Comparison of ENCODE assay signal across 24 cellular contexts in the genomic region with DNA sequence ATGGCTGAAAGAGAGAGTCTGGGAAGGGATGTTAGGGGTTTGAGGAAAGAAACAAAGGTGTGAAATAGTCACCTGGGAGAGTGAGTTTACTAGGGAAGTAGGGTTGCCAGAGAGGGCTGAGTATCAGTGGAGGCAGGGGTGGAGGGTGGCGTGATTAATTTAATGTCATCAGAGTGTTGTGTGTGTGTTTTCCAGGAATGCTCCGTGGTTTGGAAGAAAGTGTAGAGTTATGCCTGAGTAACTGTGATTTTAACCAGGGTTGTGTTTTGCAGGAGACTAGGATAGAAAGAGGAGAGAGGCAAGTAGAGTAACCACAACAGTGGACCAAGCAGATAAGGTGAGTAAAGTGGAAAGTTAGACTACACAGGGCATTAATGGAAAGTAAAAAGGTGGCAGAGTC. TPM values are rescaled to one million over a fixed set of nuclear protein-coding genes. Genes with fewer than 3 reads are reported as not detected.
A peak's percentile ranks its signal among the peaks of the same experiment; 100 is the strongest.
DNase-seq lines count a peak whose midpoint lies in the region; ATAC-seq, FAIRE-seq and TF ChIP-seq lines count a peak whose summit lies in the region.
"Had no signal": no experiment of that assay in that cellular context is flagged by ENCODE, and none has a peak within 500 bp of the region (broad histone marks: within the 10 kb centered on the region; RNA-seq: fewer than 3 reads in every experiment).

No MANE protein-coding gene starts in this region.

- H3K27ac ChIP-seq in IMR-90 (ENCODE audit: insufficient read depth, low read length) (no peak overlapping the region), H1 (ENCODE audit: low read depth, low read length) (no peak overlapping the region), mesenchymal stem cell (ENCODE audit: low read length, poor library complexity, severe bottlenecking) (no peak overlapping the region), spleen (no peak overlapping the region)
- H3K27ac ChIP-seq: ascending aorta, esophagus squamous epithelium, psoas muscle, suprapubic skin had no signal

- H4K8ac ChIP-seq in IMR-90 (ENCODE audit: low read depth in 2 of 2, low read length in 2 of 2) (peak overlapping the region in 1 of 2 experiments; percentile 56; a peak in 2 of 4 replicates), H1 (ENCODE audit: extremely low read depth, insufficient read depth, low read length) (no peak overlapping the region), mesenchymal stem cell (ENCODE audit: low read length) (no peak overlapping the region)

- H3K36me3 ChIP-seq in IMR-90 (ENCODE audit: control insufficient read depth, insufficient read depth, low read length) (no peaks in the 10 kb centered on the region), H1 (ENCODE audit: control insufficient read depth in 2 of 4, insufficient read depth in 4 of 4, low read length in 3 of 4) (no peaks in the 10 kb centered on the region), mesenchymal stem cell (ENCODE audit: control insufficient read depth in 1 of 2, insufficient read depth in 2 of 2, low read depth in 1 of 2, low read length in 2 of 2) (no peaks in the 10 kb centered on the region), spleen (no peaks in the 10 kb centered on the region)
- H3K36me3 ChIP-seq: ascending aorta, esophagus squamous epithelium, suprapubic skin had no signal

- no CpG with 5 or more reads among the region's 2 CpGs for WGBS in IMR-90 (ENCODE audit: extremely low coverage in 2 of 2, insufficient read length in 1 of 2), 2 experiments
- 95% methylated on average over 2 of the region's 2 CpGs; no CpG with 5 or more reads in 1 of the 2 experiments for WGBS in H1 (ENCODE audit: extremely low coverage in 1 of 2, insufficient coverage in 1 of 2, insufficient read length in 1 of 2, insufficient replicate concordance in 2 of 2, low coverage in 1 of 2, low lambda C conversion rate in 2 of 2, missing lambda C conversion rate in 1 of 2), 2 experiments
- WGBS in mesenchymal stem cell, result 72% methylated on average over 2 of the region's 2 CpGs
- WGBS in spleen, 5 donors, result 78 to 89% (median 85%) methylated on average over 2 of the region's 2 CpGs

- peak overlapping the region; percentile 47 for H2BK120ac ChIP-seq in IMR-90 (ENCODE audit: low read depth, low read length)
- no peak overlapping the region for H2BK120ac ChIP-seq in H1 (replicated peaks; ENCODE audit: low read depth, low read length)
- no peak overlapping the region for H2BK120ac ChIP-seq in mesenchymal stem cell (ENCODE audit: low read depth, low read length)

- peaks cover 8% of the 10 kb centered on the region for H3K4me1 ChIP-seq in IMR-90 (ENCODE audit: control insufficient read depth, insufficient read depth, low read length)
- H3K4me1 ChIP-seq in H1 (replicated peaks in 1 of 4; ENCODE audit: control insufficient read depth in 3 of 4, insufficient read depth in 4 of 4, low read length in 3 of 4), result no peaks in the 10 kb centered on the region
- H3K4me1 ChIP-seq in mesenchymal stem cell (ENCODE audit: control insufficient read depth, insufficient read depth, low read depth, low read length), result peaks cover 6% of the 10 kb centered on the region
- H3K4me1 ChIP-seq in spleen, result peaks cover 0 to 26% (median 0%) of the 10 kb centered on the region in 6 donors
- H3K4me1 ChIP-seq: ascending aorta, Caco-2, psoas muscle had no signal

- H2BK12ac ChIP-seq in H1 (ENCODE audit: low read depth, low read length), result no peak overlapping the region
- no peak overlapping the region for H2BK12ac ChIP-seq in mesenchymal stem cell (ENCODE audit: low read length in 2 of 2)

- H3K79me2 ChIP-seq in H1 (ENCODE audit: control insufficient read depth in 1 of 2, insufficient read depth in 2 of 2, low read length in 2 of 2), result no peaks in the 10 kb centered on the region

- CTCF ChIA-PET in IMR-90 (lab: Yijun Ruan, JAX) (no interaction called here), H1 (lab: Charles Lee; ENCODE audit: partially characterized antibody) (interaction anchor here (0.6 kb wide), 2 partner anchors 124 to 553 kb away, joined by 3 read pairs; no protein-coding TSS in a partner anchor)

- H4K91ac ChIP-seq in IMR-90 (ENCODE audit: insufficient read depth, low read depth, low read length), result peak overlapping the region; percentile 53
- no peak overlapping the region for H4K91ac ChIP-seq in H1 (replicated peaks; ENCODE audit: insufficient read length, low read length)
- H4K91ac ChIP-seq in mesenchymal stem cell (ENCODE audit: low read length), result no peak overlapping the region

- no peak overlapping the region for H2AFZ ChIP-seq in IMR-90 (replicated peaks; ENCODE audit: low read length, poor library complexity)
- no peak overlapping the region for H2AFZ ChIP-seq in H1 (ENCODE audit: low read length)
- no peak overlapping the region for H2AFZ ChIP-seq in mesenchymal stem cell (ENCODE audit: low read depth, low read length)

- H3K4ac ChIP-seq in IMR-90 (ENCODE audit: low read depth, low read length) (no peak overlapping the region), H1 (replicated peaks; ENCODE audit: insufficient read length, low read depth, low read length) (peak overlapping the region; percentile 38), mesenchymal stem cell (ENCODE audit: low read depth in 1 of 2, low read length in 2 of 2) (no peak overlapping the region)

- no peak overlapping the region for H2AK9ac ChIP-seq in IMR-90 (replicated peaks; ENCODE audit: low read depth, low read length, poor library complexity)

- peaks cover 4% of the 10 kb centered on the region; the same call in 1 of the 2 replicates for H3K9me3 ChIP-seq in IMR-90 (ENCODE audit: control insufficient read depth, insufficient read depth, low read length)
- no peaks in the 10 kb centered on the region for H3K9me3 ChIP-seq in H1 (ENCODE audit: insufficient read depth in 2 of 2, low read depth in 1 of 2, low read length in 1 of 2)
- H3K9me3 ChIP-seq in mesenchymal stem cell (ENCODE audit: control insufficient read depth, low read length), result no peaks in the 10 kb centered on the region
- H3K9me3 ChIP-seq in spleen, result no peaks in the 10 kb centered on the region
- H3K9me3 ChIP-seq: ascending aorta, Caco-2, esophagus squamous epithelium, psoas muscle, suprapubic skin had no signal

- no peaks in the 10 kb centered on the region for H3K27me3 ChIP-seq in IMR-90 (ENCODE audit: control insufficient read depth, insufficient read depth, low read length)
- H3K27me3 ChIP-seq in H1 (replicated peaks in 1 of 4; ENCODE audit: control insufficient read depth in 3 of 4, extremely low read depth in 1 of 4, insufficient read depth in 3 of 4, low read length in 3 of 4), result no peaks in the 10 kb centered on the region
- H3K27me3 ChIP-seq in mesenchymal stem cell (ENCODE audit: control insufficient read depth in 1 of 2, insufficient read depth in 1 of 2, low read length in 2 of 2), result no peaks in the 10 kb centered on the region
- H3K27me3 ChIP-seq in spleen (replicated peaks in 1 of 7), result no peaks in the 10 kb centered on the region
- H3K27me3 ChIP-seq: ascending aorta, esophagus squamous epithelium, suprapubic skin had no signal

- H3K18ac ChIP-seq in IMR-90 (ENCODE audit: low read depth, low read length) (no peak overlapping the region; the same call in 1 of the 2 replicates), H1 (ENCODE audit: extremely low read depth, low read length) (no peak overlapping the region), mesenchymal stem cell (ENCODE audit: low read depth in 1 of 2, low read length in 2 of 2) (no peak overlapping the region)

- ATAC-seq in IMR-90 (ENCODE audit: low read depth), result no peak
- ATAC-seq: psoas muscle, Right ventricle myocardium inferior had no signal

- peaks cover 3% of the 10 kb centered on the region; the same call in 1 of the 2 replicates for H3K9me1 ChIP-seq in IMR-90 (ENCODE audit: insufficient read depth, low read length)

- H2BK5ac ChIP-seq in IMR-90 (ENCODE audit: low read depth, low read length, poor library complexity, severe bottlenecking) (peak overlapping the region; percentile 48), H1 (ENCODE audit: low read depth, low read length) (no peak overlapping the region), mesenchymal stem cell (ENCODE audit: low read depth, low read length, poor library complexity, severe bottlenecking) (no peak overlapping the region)

- TF ChIP-seq CTCF in IMR-90 (conservative IDR thresholded peaks at IDR 0.05; ENCODE audit: low read depth, low read length) (no peak), H1 (IDR thresholded peaks at IDR 0.05; ENCODE audit: control extremely low read depth in 1 of 3, insufficient read depth in 1 of 3, low read depth in 1 of 3, low read length in 3 of 3) (no peak), spleen (IDR thresholded peaks at IDR 0.05 in 8 of 11, conservative IDR thresholded peaks at IDR 0.05 in 3 of 11) (no peak)

- H4K5ac ChIP-seq in IMR-90 (ENCODE audit: low read depth, low read length) (no peak overlapping the region), H1 (ENCODE audit: insufficient read length, low read depth, low read length) (no peak overlapping the region)

- dilution Hi-C loops in IMR-90 (cut with HindIII; ENCODE audit: low sequenced_read_pairs, unreplicated experiment), result no loop called here

- no peak for TF ChIP-seq RAD21 in IMR-90 (IDR thresholded peaks at IDR 0.05; ENCODE audit: low read length)
- no peak for TF ChIP-seq RAD21 in H1 (IDR thresholded peaks at IDR 0.05 in 1 of 2, conservative IDR thresholded peaks at IDR 0.05 in 1 of 2; ENCODE audit: low read depth in 2 of 2, low read length in 2 of 2)

- H3K4me3 ChIP-seq in IMR-90 (ENCODE audit: insufficient read depth, low read depth, low read length) (no peak overlapping the region), H1 (ENCODE audit: extremely low read depth in 1 of 4, insufficient read depth in 2 of 4, low read depth in 3 of 4, low read length in 4 of 4) (no peak overlapping the region), mesenchymal stem cell (ENCODE audit: insufficient read depth in 1 of 2, low read depth in 1 of 2, low read length in 2 of 2) (no peak overlapping the region), spleen (no peak overlapping the region)
- H3K4me3 ChIP-seq: ascending aorta, esophagus squamous epithelium, psoas muscle, suprapubic skin had no signal

- TF ChIP-seq EP300 in H1 (IDR thresholded peaks at IDR 0.05; ENCODE audit: borderline replicate concordance in 1 of 2, low read depth in 2 of 2, low read length in 2 of 2), result no peak

- FAIRE-seq in H1 (lab: Jason Lieb, UNC), result no peak
- FAIRE-seq: GM19239 had no signal

- H3K9ac ChIP-seq in IMR-90 (ENCODE audit: low read depth, low read length) (no peak overlapping the region), H1 (replicated peaks in 1 of 4; ENCODE audit: extremely low read depth in 1 of 4, low read depth in 3 of 4, low read length in 3 of 4) (no peak overlapping the region; a peak in 1 of 7 replicates), mesenchymal stem cell (ENCODE audit: low read length) (no peak overlapping the region)

- H3K56ac ChIP-seq in IMR-90 (ENCODE audit: extremely low read depth, insufficient read depth, low read length), result no peak overlapping the region
- no peak overlapping the region for H3K56ac ChIP-seq in H1 (replicated peaks; ENCODE audit: insufficient read length, low read depth, low read length)

- TF ChIP-seq POLR2A in IMR-90 (IDR thresholded peaks at IDR 0.05; ENCODE audit: low read depth, low read length) (no peak), H1 (IDR thresholded peaks at IDR 0.05; ENCODE audit: control extremely low read depth in 1 of 2, low read depth in 2 of 2, low read length in 2 of 2) (no peak), spleen (IDR thresholded peaks at IDR 0.05) (no peak)

- H3K79me1 ChIP-seq in IMR-90 (ENCODE audit: low read depth in 1 of 2, low read length in 2 of 2) (peaks cover 4 to 15% of the 10 kb centered on the region in 2 experiments; a peak in 3 of 4 replicates), H1 (ENCODE audit: low read depth, low read length) (no peaks in the 10 kb centered on the region), mesenchymal stem cell (replicated peaks; ENCODE audit: low read length, poor library complexity, severe bottlenecking) (peaks cover 16% of the 10 kb centered on the region)

- BruUV-seq in IMR-90 (replicated peaks; lab: Mats Ljungman, UMichigan), result no TSS peak

- 0 out of 3 replicates have a peak overlapping the region, but pooled peaks have one; percentile 65 for H2BK15ac ChIP-seq in IMR-90 (ENCODE audit: low read depth, low read length)
- no peak overlapping the region for H2BK15ac ChIP-seq in H1 (ENCODE audit: low read length)
- no peak overlapping the region for H2BK15ac ChIP-seq in mesenchymal stem cell (ENCODE audit: low read depth, poor library complexity, severe bottlenecking)

- H2BK20ac ChIP-seq in IMR-90 (ENCODE audit: low read depth, low read length) (peak overlapping the region; percentile 82), H1 (ENCODE audit: low read length) (no peak overlapping the region)

- peaks cover 3% of the 10 kb centered on the region; the same call in 1 of the 2 replicates for H4K20me1 ChIP-seq in IMR-90 (ENCODE audit: insufficient read depth, low read length)
- H4K20me1 ChIP-seq in H1 (replicated peaks in 1 of 2; ENCODE audit: control insufficient read depth in 1 of 2, insufficient read depth in 2 of 2, low read length in 2 of 2), result no peaks in the 10 kb centered on the region

- peak overlapping the region; percentile 89; the same call in 1 of the 2 replicates for H2AK5ac ChIP-seq in IMR-90 (ENCODE audit: low read depth, low read length)
- no peak overlapping the region for H2AK5ac ChIP-seq in H1 (ENCODE audit: low read depth, low read length)
- H2AK5ac ChIP-seq in mesenchymal stem cell (ENCODE audit: low read length, severe bottlenecking), result no peak overlapping the region

- H3K4me2 ChIP-seq in IMR-90 (ENCODE audit: low read depth, low read length), result no peak overlapping the region
- H3K4me2 ChIP-seq in H1 (ENCODE audit: insufficient read depth in 1 of 2, low read depth in 2 of 2, low read length in 2 of 2), result no peak overlapping the region
- H3K4me2 ChIP-seq in mesenchymal stem cell (ENCODE audit: low read length, poor library complexity, severe bottlenecking), result no peak overlapping the region

- no peaks in the 10 kb centered on the region for H3K23me2 ChIP-seq in H1 (ENCODE audit: low read depth, low read length)

- in situ Hi-C loops in IMR-90 (cut with MboI; ENCODE audit: low sequenced_read_pairs), result no loop called here

- H3K14ac ChIP-seq in IMR-90 (replicated peaks; ENCODE audit: low read depth, low read length), result no peak overlapping the region
- no peak overlapping the region for H3K14ac ChIP-seq in H1 (ENCODE audit: insufficient read length)
- H3K14ac ChIP-seq in mesenchymal stem cell (ENCODE audit: low read length in 2 of 2), result no peak overlapping the region

- H3K23ac ChIP-seq in IMR-90 (ENCODE audit: low read depth, low read length) (0 out of 2 replicates have a peak overlapping the region, but pooled peaks have one; percentile 56), H1 (ENCODE audit: insufficient read length) (no peak overlapping the region), mesenchymal stem cell (ENCODE audit: low read length in 2 of 2) (no peak overlapping the region)

- intact Hi-C loops in IMR-90 (cut with micrococcal nuclease) (loop anchor here (5.0 kb wide), 1 partner anchor 49 kb away; no protein-coding TSS in a partner anchor), spleen (cut with DNase I; ENCODE audit: low total_unique reads) (no loop called here)

- POLR2A ChIA-PET in IMR-90 (lab: Charles Lee; ENCODE audit: unreplicated experiment) (no interaction called here), H1 (lab: Charles Lee; ENCODE audit: partially characterized antibody) (no interaction called here)

- DNase-seq in AG20443 (ENCODE audit: low spot score), result peak; percentile 43
- peak; percentile 45 for DNase-seq in IMR-90
- DNase-seq in H1 (ENCODE audit: low read depth in 1 of 2, low spot score in 2 of 2), result no peak
- DNase-seq in mesenchymal stem cell, result peak; percentile 53
- no peak for DNase-seq in T-helper 9 cell
- no peak for DNase-seq in spleen
- DNase-seq in D341Med (ENCODE audit: low spot score), result no peak
- no peak for DNase-seq in hippocampal formation (lab: John Stamatoyannopoulos, UW)
- DNase-seq: activated CD4-positive, alpha-beta memory T cell treated with anti-CD3 and anti-CD28 coated beads for 36 hours; activated CD8-positive, alpha-beta memory T cell treated with anti-CD3 and anti-CD28 coated beads, Interleukin-2, amount 50 U/mL, for 48 hours; C1 segment of cervical spinal cord; Caco-2; effector memory CD4-positive, alpha-beta T cell; esophagus squamous epithelium; NCI-H2081 treated with DMSO at 0.1 percent for 48 hours; NCI-H446; psoas muscle; stimulated activated CD4-positive, alpha-beta T cell treated with anti-CD3 and anti-CD28 coated beads, Interleukin-1b, Interleukin-23, amount 100 ng/mL, for 48 hours had no signal

RNA-seq across cellular contexts. Expression of a gene that starts 27.2 kb away (rescaled TPM):
- 9.2 and 9.7 TPM in 2 replicates for total RNA-seq in IMR-90 (2012; rRNA removed)
- 2.6 and 3.3 TPM in 2 replicates for polyA plus RNA-seq in IMR-90 (2012; rRNA removed)
- polyA plus RNA-seq in IMR-90 (2012; cell fraction: cytosol; rRNA removed), result 1.3 and 1.5 TPM in 2 replicates
- polyA plus RNA-seq in IMR-90 (2012; cell fraction: nucleus; rRNA removed; ENCODE audit: low replicate concordance), result 2.7 and 23.1 TPM in 2 replicates
- total RNA-seq in H1 (2021; fragmentation: NEBNext Ultra II Directional; extraction: Animal tissue kit (Norgen Biotek cat#: 25700)), result 2.6 and 3.1 TPM in 2 replicates
- 0.88 and 1.2 TPM in 2 replicates for polyA plus RNA-seq in H1 (2011; rRNA removed)
- polyA plus RNA-seq in H1 (2011; cell fraction: cytosol; rRNA removed), result 0.80 TPM
- polyA plus RNA-seq in H1 (2011; cell fraction: nucleus; rRNA removed), result 0.80 TPM
- 1.3 to 3.1 TPM (median 1.8 TPM) in 4 replicates for polyA plus RNA-seq in H1 (2012, experiment 1 of 2)
- 0.29 TPM for polyA plus RNA-seq in H1 (2012, experiment 2 of 2)
- 1.3 TPM for polyA plus RNA-seq in H1 (2013, experiment 1 of 2)
- 1.0 TPM for polyA plus RNA-seq in H1 (2013, experiment 2 of 2)
- polyA minus RNA-seq in H1 (2011; rRNA and poly(A)+ RNA removed), result 3.3 and 3.5 TPM in 2 replicates
- polyA minus RNA-seq in H1 (2011; cell fraction: cytosol; rRNA and poly(A)+ RNA removed), result 3.2 TPM
- 4.8 TPM for polyA minus RNA-seq in H1 (2011; cell fraction: nucleus; rRNA and poly(A)+ RNA removed)
- polyA plus RNA-seq in mesenchymal stem cell (2013, experiment 1 of 2), result 18.9 TPM
- polyA plus RNA-seq in mesenchymal stem cell (2013, experiment 2 of 2), result 18.3 TPM
- total RNA-seq in spleen, result 10 to 100 TPM; 40.2 to 75.2 (median 68.9) TPM
- 10 to 100 TPM in 1 of 3 donors, 1 to 10 TPM in 2; 3.0 to 12.6 (median 3.5) TPM for polyA plus RNA-seq in spleen
- total RNA-seq: OCI-LY7 had no signal
- polyA plus RNA-seq: IgD-negative memory B cell had no signal

Comparison
In these comparisons a context has a peak if more than half of its experiments do, and no peak if none do; other contexts are left out.
1. DNase-seq: peak in AG20443 (single experiment), IMR-90 (single experiment) and mesenchymal stem cell (single experiment); none in H1 (0 of 2), T-helper 9 cell (single experiment), spleen (single experiment), D341Med (single experiment) and hippocampal formation (0 of 2).